26 cellular contexts compared by ENCODE assay signal in genomic region chr15:69734699-69735098, GRCh38.
DNase-seq lines count a peak whose midpoint lies in the region; ATAC-seq and TF ChIP-seq lines count a peak whose summit lies in the region.
"Had no signal": no experiment of that assay in that cellular context is flagged by ENCODE, and none has a peak within 500 bp of the region (broad histone marks: within the 10 kb centered on the region; RNA-seq: fewer than 3 reads in every experiment).

No MANE protein-coding gene starts in this region.

- no peaks in the 10 kb centered on the region for H3K27me3 ChIP-seq in rectal smooth muscle tissue (ENCODE audit: control insufficient read depth, insufficient read depth, low read length)
- H3K27me3 ChIP-seq: cardiac muscle cell, vagina had no signal

- peaks cover 6% of the 10 kb centered on the region for H3K36me3 Mint-ChIP-seq in endothelial cell (ENCODE audit: low read depth, unreplicated experiment)
- no peaks in the 10 kb centered on the region for H3K36me3 Mint-ChIP-seq in activated CD4-positive, alpha-beta memory T cell treated with anti-CD3 and anti-CD28 coated beads for 36 hours
- H3K36me3 Mint-ChIP-seq: stimulated activated memory B cell treated with anti-CD40 and anti-IgM and Interleukin-4, amounts not matched to agents 10 μg/mL and 1 μg/mL and 100 μg/mL, for 72 hours; WTC11 had no signal

- peak overlapping the region; percentile 75 for H3K27ac Mint-ChIP-seq in endothelial cell (ENCODE audit: unreplicated experiment)
- no peak overlapping the region for H3K27ac Mint-ChIP-seq in activated CD4-positive, alpha-beta memory T cell treated with anti-CD3 and anti-CD28 coated beads for 36 hours
- H3K27ac Mint-ChIP-seq: B cell; stimulated activated memory B cell treated with anti-CD40 and anti-IgM and Interleukin-4, amounts not matched to agents 10 μg/mL and 1 μg/mL and 100 μg/mL, for 72 hours; WTC11 had no signal

- ATAC-seq in GM21515 (IDR thresholded peaks at IDR 0.05; ENCODE audit: unreplicated experiment): no peak
- ATAC-seq: heart right ventricle; left lobe of liver; stimulated activated memory B cell treated with anti-CD40 and anti-IgM and Interleukin-4, amounts not matched to agents 10 μg/mL and 1 μg/mL and 100 μg/mL, for 72 hours; WTC11 had no signal

- peak overlapping the region; percentile 54 for H3K27ac ChIP-seq in rectal smooth muscle tissue (ENCODE audit: low read depth, low read length)
- H3K27ac ChIP-seq: cardiac muscle cell, heart right ventricle, HL-60, prostate gland, vagina had no signal

- intact Hi-C loops in activated CD4-positive, alpha-beta memory T cell treated with anti-CD3 and anti-CD28 coated beads for 36 hours (cut with micrococcal nuclease): no loop called here

- peaks cover 30% of the 10 kb centered on the region for H3K4me1 Mint-ChIP-seq in endothelial cell (ENCODE audit: unreplicated experiment)
- no peaks in the 10 kb centered on the region for H3K4me1 Mint-ChIP-seq in activated CD4-positive, alpha-beta memory T cell treated with anti-CD3 and anti-CD28 coated beads for 36 hours (ENCODE audit: low read depth)
- H3K4me1 Mint-ChIP-seq: stimulated activated memory B cell treated with anti-CD40 and anti-IgM and Interleukin-4, amounts not matched to agents 10 μg/mL and 1 μg/mL and 100 μg/mL, for 72 hours had no signal

- no peaks in the 10 kb centered on the region for H3K9me3 Mint-ChIP-seq in endothelial cell (ENCODE audit: unreplicated experiment)
- H3K9me3 Mint-ChIP-seq in activated CD4-positive, alpha-beta memory T cell treated with anti-CD3 and anti-CD28 coated beads for 36 hours: no peaks in the 10 kb centered on the region

- no peaks in the 10 kb centered on the region for H3K36me3 ChIP-seq in rectal smooth muscle tissue (ENCODE audit: control insufficient read depth, insufficient read depth, low read length)
- H3K36me3 ChIP-seq: cardiac muscle cell, heart right ventricle, prostate gland, vagina had no signal

- CTCF ChIA-PET in activated CD4-positive, alpha-beta memory T cell treated with anti-CD3 and anti-CD28 coated beads for 36 hours (lab: Charles Lee): interaction anchor here (0.7 to 1.3 kb wide), 3 partner anchors 13 to 731 kb away, joined by 3 to 4 read pairs (median 3); no protein-coding TSS in a partner anchor

- no peak overlapping the region for H3K4me3 Mint-ChIP-seq in endothelial cell (ENCODE audit: unreplicated experiment)
- no peak overlapping the region for H3K4me3 Mint-ChIP-seq in activated CD4-positive, alpha-beta memory T cell treated with anti-CD3 and anti-CD28 coated beads for 36 hours
- H3K4me3 Mint-ChIP-seq: B cell; stimulated activated memory B cell treated with anti-CD40 and anti-IgM and Interleukin-4, amounts not matched to agents 10 μg/mL and 1 μg/mL and 100 μg/mL, for 72 hours; WTC11 had no signal

- peaks cover 12% of the 10 kb centered on the region for H3K4me1 ChIP-seq in rectal smooth muscle tissue (ENCODE audit: control insufficient read depth, insufficient read depth, low read length)
- H3K4me1 ChIP-seq: prostate gland had no signal

- POLR2A ChIA-PET in activated CD4-positive, alpha-beta memory T cell treated with anti-CD3 and anti-CD28 coated beads for 36 hours (lab: Charles Lee): no interaction called here

- H3K4me3 ChIP-seq in rectal smooth muscle tissue (ENCODE audit: low read length): no peak overlapping the region
- H3K4me3 ChIP-seq: cardiac muscle cell, heart right ventricle, prostate gland, vagina had no signal

- no peak overlapping the region for H3K9ac ChIP-seq in rectal smooth muscle tissue (ENCODE audit: low read length)

- peaks cover 4% of the 10 kb centered on the region for H3K27me3 Mint-ChIP-seq in endothelial cell (ENCODE audit: unreplicated experiment)
- peaks cover 3% of the 10 kb centered on the region for H3K27me3 Mint-ChIP-seq in activated CD4-positive, alpha-beta memory T cell treated with anti-CD3 and anti-CD28 coated beads for 36 hours

- peak; percentile 19 for DNase-seq in EH (ENCODE audit: low read depth)
- DNase-seq in NCI-H1436 (lab: John Stamatoyannopoulos, UW): peak; percentile 91
- no peak for DNase-seq in endothelial cell (ENCODE audit: low spot score)
- no peak for DNase-seq in activated CD4-positive, alpha-beta memory T cell treated with anti-CD3 and anti-CD28 coated beads for 36 hours
- no peak for DNase-seq in SKM-1 treated with dmso at 0.1 percent for 144 hours (lab: John Stamatoyannopoulos, UW; ENCODE audit: unreplicated experiment)
- DNase-seq: activated CD4-positive, alpha-beta T cell treated with anti-CD3 and anti-CD28 coated beads, Interleukin-2, amount 50 U/mL, for 48 hours; activated effector memory CD4-positive, alpha-beta T cell treated with anti-CD3 and anti-CD28 coated beads, Interleukin-2, amount 50 U/mL, for 16 hours; DND-41; heart right ventricle; midbrain; NCI-H1048; NCI-H2029 treated with DMSO at 0.1 percent for 48 hours; NCI-H510A treated with DMSO at 0.1 percent for 48 hours; RPMI8226; stimulated activated CD4-positive, alpha-beta T cell treated with anti-CD3 and anti-CD28 coated beads, Interleukin-1b, Interleukin-23, amount 100 ng/mL, for 48 hours; T1000 had no signal

- TF ChIP-seq CTCF in endothelial cell (IDR thresholded peaks at IDR 0.05; ENCODE audit: unreplicated experiment): no peak

Comparison
In these comparisons a context has a peak if more than half of its experiments do, and no peak if none do; other contexts are left out.
1. DNase-seq: peak in EH (single experiment) and NCI-H1436 (single experiment); none in endothelial cell (single experiment), activated CD4-positive, alpha-beta memory T cell treated with anti-CD3 and anti-CD28 coated beads for 36 hours (single experiment) and SKM-1 treated with dmso at 0.1 percent for 144 hours (single experiment).